In the genomic region with DNA sequence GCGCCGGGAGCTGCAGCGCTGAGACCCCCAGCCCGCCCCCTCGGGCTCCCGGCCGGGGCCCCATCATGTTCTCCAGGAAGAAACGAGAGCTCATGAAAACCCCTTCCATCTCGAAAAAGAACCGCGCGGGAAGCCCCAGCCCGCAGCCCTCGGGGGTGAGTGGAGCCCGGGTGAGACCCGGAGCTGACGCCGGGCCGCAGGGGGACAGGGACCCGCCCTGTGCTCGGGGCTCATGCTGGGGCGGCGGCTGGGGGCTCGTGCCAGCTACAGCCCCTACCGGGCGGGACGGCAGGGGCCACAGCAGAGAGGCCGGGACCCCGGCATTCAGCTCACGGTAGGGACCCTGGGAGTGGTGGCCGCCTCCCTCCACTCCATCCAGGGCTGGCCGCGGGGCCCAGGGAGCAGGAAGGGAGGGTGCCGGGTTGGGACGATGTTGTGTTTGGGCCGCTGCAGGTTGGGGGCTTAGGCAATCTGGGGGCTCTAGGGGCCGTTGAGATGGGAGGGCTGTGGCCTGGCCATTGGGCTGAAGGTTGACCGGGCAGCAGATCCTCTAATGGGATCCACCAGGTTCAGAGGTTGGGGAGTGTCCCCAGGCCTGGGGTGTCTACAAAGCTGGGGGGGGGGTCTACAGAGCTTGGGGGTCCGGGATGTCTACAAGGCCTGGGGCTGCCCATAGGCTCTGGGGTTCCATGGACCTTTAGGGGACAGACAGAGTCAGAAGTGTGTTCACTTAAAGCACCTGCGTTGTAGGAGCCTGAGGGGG, we compare ENCODE assay signal across 1 cellular context.
TF ChIP-seq lines count a peak whose summit lies in the region.

No MANE protein-coding gene starts in this region.

TF ChIP-seq in H1, 55 proteins besides CTCF, POLR2A, EP300 and RAD21:
- TF ChIP-seq POU5F1 (IDR thresholded peaks at IDR 0.05; ENCODE audit: low read depth, low read length) (no peak), TAF1 (IDR thresholded peaks at IDR 0.05; ENCODE audit: low read depth, low read length) (no peak), RBBP5 (IDR thresholded peaks at IDR 0.05; ENCODE audit: borderline replicate concordance, low read depth, low read length) (no peak), KDM4A (IDR thresholded peaks at IDR 0.05; ENCODE audit: low read depth, low read length, severe bottlenecking) (no peak), SAP30 (IDR thresholded peaks at IDR 0.05; ENCODE audit: insufficient read depth, insufficient replicate concordance, low read length) (no peak), SP2 (IDR thresholded peaks at IDR 0.05; ENCODE audit: low read length) (no peak), TAF7 (optimal IDR thresholded peaks at IDR 0.05; ENCODE audit: borderline replicate concordance, low read depth, low read length) (no peak), FOSL1 (IDR thresholded peaks at IDR 0.05; ENCODE audit: insufficient read depth, low read depth, low read length) (no peak), KDM5A (IDR thresholded peaks at IDR 0.05; ENCODE audit: low read length) (no peak), CREB1 (IDR thresholded peaks at IDR 0.05) (no peak), NANOG (IDR thresholded peaks at IDR 0.05; ENCODE audit: insufficient read depth, low read depth, low read length, poor library complexity, severe bottlenecking) (no peak)
- TF ChIP-seq, protein P1, sequence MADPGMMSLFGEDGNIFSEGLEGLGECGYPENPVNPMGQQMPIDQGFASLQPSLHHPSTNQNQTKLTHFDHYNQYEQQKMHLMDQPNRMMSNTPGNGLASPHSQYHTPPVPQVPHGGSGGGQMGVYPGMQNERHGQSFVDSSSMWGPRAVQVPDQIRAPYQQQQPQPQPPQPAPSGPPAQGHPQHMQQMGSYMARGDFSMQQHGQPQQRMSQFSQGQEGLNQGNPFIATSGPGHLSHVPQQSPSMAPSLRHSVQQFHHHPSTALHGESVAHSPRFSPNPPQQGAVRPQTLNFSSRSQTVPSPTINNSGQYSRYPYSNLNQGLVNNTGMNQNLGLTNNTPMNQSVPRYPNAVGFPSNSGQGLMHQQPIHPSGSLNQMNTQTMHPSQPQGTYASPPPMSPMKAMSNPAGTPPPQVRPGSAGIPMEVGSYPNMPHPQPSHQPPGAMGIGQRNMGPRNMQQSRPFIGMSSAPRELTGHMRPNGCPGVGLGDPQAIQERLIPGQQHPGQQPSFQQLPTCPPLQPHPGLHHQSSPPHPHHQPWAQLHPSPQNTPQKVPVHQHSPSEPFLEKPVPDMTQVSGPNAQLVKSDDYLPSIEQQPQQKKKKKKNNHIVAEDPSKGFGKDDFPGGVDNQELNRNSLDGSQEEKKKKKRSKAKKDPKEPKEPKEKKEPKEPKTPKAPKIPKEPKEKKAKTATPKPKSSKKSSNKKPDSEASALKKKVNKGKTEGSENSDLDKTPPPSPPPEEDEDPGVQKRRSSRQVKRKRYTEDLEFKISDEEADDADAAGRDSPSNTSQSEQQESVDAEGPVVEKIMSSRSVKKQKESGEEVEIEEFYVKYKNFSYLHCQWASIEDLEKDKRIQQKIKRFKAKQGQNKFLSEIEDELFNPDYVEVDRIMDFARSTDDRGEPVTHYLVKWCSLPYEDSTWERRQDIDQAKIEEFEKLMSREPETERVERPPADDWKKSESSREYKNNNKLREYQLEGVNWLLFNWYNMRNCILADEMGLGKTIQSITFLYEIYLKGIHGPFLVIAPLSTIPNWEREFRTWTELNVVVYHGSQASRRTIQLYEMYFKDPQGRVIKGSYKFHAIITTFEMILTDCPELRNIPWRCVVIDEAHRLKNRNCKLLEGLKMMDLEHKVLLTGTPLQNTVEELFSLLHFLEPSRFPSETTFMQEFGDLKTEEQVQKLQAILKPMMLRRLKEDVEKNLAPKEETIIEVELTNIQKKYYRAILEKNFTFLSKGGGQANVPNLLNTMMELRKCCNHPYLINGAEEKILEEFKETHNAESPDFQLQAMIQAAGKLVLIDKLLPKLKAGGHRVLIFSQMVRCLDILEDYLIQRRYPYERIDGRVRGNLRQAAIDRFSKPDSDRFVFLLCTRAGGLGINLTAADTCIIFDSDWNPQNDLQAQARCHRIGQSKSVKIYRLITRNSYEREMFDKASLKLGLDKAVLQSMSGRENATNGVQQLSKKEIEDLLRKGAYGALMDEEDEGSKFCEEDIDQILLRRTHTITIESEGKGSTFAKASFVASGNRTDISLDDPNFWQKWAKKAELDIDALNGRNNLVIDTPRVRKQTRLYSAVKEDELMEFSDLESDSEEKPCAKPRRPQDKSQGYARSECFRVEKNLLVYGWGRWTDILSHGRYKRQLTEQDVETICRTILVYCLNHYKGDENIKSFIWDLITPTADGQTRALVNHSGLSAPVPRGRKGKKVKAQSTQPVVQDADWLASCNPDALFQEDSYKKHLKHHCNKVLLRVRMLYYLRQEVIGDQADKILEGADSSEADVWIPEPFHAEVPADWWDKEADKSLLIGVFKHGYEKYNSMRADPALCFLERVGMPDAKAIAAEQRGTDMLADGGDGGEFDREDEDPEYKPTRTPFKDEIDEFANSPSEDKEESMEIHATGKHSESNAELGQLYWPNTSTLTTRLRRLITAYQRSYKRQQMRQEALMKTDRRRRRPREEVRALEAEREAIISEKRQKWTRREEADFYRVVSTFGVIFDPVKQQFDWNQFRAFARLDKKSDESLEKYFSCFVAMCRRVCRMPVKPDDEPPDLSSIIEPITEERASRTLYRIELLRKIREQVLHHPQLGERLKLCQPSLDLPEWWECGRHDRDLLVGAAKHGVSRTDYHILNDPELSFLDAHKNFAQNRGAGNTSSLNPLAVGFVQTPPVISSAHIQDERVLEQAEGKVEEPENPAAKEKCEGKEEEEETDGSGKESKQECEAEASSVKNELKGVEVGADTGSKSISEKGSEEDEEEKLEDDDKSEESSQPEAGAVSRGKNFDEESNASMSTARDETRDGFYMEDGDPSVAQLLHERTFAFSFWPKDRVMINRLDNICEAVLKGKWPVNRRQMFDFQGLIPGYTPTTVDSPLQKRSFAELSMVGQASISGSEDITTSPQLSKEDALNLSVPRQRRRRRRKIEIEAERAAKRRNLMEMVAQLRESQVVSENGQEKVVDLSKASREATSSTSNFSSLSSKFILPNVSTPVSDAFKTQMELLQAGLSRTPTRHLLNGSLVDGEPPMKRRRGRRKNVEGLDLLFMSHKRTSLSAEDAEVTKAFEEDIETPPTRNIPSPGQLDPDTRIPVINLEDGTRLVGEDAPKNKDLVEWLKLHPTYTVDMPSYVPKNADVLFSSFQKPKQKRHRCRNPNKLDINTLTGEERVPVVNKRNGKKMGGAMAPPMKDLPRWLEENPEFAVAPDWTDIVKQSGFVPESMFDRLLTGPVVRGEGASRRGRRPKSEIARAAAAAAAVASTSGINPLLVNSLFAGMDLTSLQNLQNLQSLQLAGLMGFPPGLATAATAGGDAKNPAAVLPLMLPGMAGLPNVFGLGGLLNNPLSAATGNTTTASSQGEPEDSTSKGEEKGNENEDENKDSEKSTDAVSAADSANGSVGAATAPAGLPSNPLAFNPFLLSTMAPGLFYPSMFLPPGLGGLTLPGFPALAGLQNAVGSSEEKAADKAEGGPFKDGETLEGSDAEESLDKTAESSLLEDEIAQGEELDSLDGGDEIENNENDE (IDR thresholded peaks at IDR 0.05; ENCODE audit: insufficient replicate concordance, low read length), result no peak
